ENCODE assay signal across 1 cellular context in genomic region chr14:52103416-52103815, GRCh38.
TF ChIP-seq lines count a peak whose summit lies in the region.

No MANE protein-coding gene starts in this region.

TF ChIP-seq in IMR-90, 13 proteins besides CTCF, POLR2A, EP300 and RAD21:
- TF ChIP-seq, protein P1, sequence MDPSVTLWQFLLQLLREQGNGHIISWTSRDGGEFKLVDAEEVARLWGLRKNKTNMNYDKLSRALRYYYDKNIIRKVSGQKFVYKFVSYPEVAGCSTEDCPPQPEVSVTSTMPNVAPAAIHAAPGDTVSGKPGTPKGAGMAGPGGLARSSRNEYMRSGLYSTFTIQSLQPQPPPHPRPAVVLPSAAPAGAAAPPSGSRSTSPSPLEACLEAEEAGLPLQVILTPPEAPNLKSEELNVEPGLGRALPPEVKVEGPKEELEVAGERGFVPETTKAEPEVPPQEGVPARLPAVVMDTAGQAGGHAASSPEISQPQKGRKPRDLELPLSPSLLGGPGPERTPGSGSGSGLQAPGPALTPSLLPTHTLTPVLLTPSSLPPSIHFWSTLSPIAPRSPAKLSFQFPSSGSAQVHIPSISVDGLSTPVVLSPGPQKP (IDR thresholded peaks at IDR 0.05; ENCODE audit: borderline replicate concordance, low read depth, low read length) = no peak
- no peak for TF ChIP-seq FOS (IDR thresholded peaks at IDR 0.05; ENCODE audit: low read depth, low read length)
- TF ChIP-seq MAFK (IDR thresholded peaks at IDR 0.05; ENCODE audit: low read depth, low read length) = no peak
- no peak for TF ChIP-seq CHD1 (IDR thresholded peaks at IDR 0.05; ENCODE audit: low read depth, low read length)
- TF ChIP-seq RCOR1 (IDR thresholded peaks at IDR 0.05; ENCODE audit: insufficient replicate concordance, low read length) = no peak
- TF ChIP-seq NFE2L2 (IDR thresholded peaks at IDR 0.05; ENCODE audit: low read depth, low read length) = no peak
- TF ChIP-seq RFX5 (IDR thresholded peaks at IDR 0.05; ENCODE audit: low read depth, low read length) = no peak
- TF ChIP-seq MAZ (IDR thresholded peaks at IDR 0.05; ENCODE audit: borderline replicate concordance, low read depth, low read length) = no peak
- TF ChIP-seq MXI1 (IDR thresholded peaks at IDR 0.05; ENCODE audit: borderline replicate concordance, low read depth, low read length) = no peak
- no peak for TF ChIP-seq BHLHE40 (IDR thresholded peaks at IDR 0.05; ENCODE audit: low read depth, low read length)
- no peak for TF ChIP-seq CEBPB (IDR thresholded peaks at IDR 0.05; ENCODE audit: low read depth, low read length)
- no peak for TF ChIP-seq USF2 (IDR thresholded peaks at IDR 0.05; ENCODE audit: low read depth, low read length)
